13 cellular contexts compared by ENCODE assay signal in genomic region chr11:108906329-108906728, GRCh38.
DNase-seq lines count a peak whose midpoint lies in the region; ATAC-seq and TF ChIP-seq lines count a peak whose summit lies in the region.
"Had no signal": no experiment of that assay in that cellular context is flagged by ENCODE, and none has a peak within 500 bp of the region (broad histone marks: within the 10 kb centered on the region; RNA-seq: fewer than 3 reads in every experiment).

No MANE protein-coding gene starts in this region.

- no peaks in the 10 kb centered on the region for H4K20me1 ChIP-seq in SK-N-SH (ENCODE audit: insufficient read depth)

- TF ChIP-seq CTCF in SK-N-SH (IDR thresholded peaks at IDR 0.05) (no peak), fibroblast of pulmonary artery (IDR thresholded peaks at IDR 0.05; ENCODE audit: low read length, missing control alignments) (no peak)

- H3K27me3 ChIP-seq in SK-N-SH (ENCODE audit: insufficient read depth) = no peaks in the 10 kb centered on the region

- H3F3A ChIP-seq in SK-N-SH (replicated peaks; ENCODE audit: insufficient read depth) = peaks cover 18% of the 10 kb centered on the region

- no peaks in the 10 kb centered on the region for H3K9me3 ChIP-seq in SK-N-SH

- peak; percentile 93 for DNase-seq in HCEC 1CT
- peak; percentile 55 for DNase-seq in SK-N-SH
- peak; percentile 62 for DNase-seq in fibroblast of pulmonary artery (ENCODE audit: low read depth)
- DNase-seq in sciatic nerve (ENCODE audit: low spot score) = no peak
- no peak for DNase-seq in ecto neural progenitor cell (ENCODE audit: low spot score)
- no peak for DNase-seq in effector CD8-positive, alpha-beta T cell (lab: John Stamatoyannopoulos, UW)
- DNase-seq: activated CD4-positive, CD25-positive, alpha-beta regulatory T cell treated with anti-CD3 and anti-CD28 coated beads, Interleukin-2, amount 50 U/mL, for 72 hours; activated gamma-delta T cell; NCI-H2081; Right ventricle myocardium superior had no signal

- H3K4me3 ChIP-seq in SK-N-SH (ENCODE audit: low read depth in 2 of 2, low read length in 1 of 2) (no peak overlapping the region), fibroblast of pulmonary artery (replicated peaks; ENCODE audit: low read depth, low read length) (no peak overlapping the region)
- H3K4me3 ChIP-seq: coronary artery had no signal

- peak overlapping the region; percentile 49 for H3K4me2 ChIP-seq in SK-N-SH

- H3K4me1 ChIP-seq in SK-N-SH (ENCODE audit: control insufficient read depth in 1 of 2, insufficient read depth in 2 of 2, low read depth in 1 of 2, low read length in 1 of 2) = peaks cover 5 to 36% of the 10 kb centered on the region in 2 experiments

- POLR2A ChIA-PET in SK-N-SH (lab: Yijun Ruan, JAX) = interaction anchor here (0.6 kb wide), 1 partner anchor 863 kb away, joined by 3 read pairs; no protein-coding TSS in a partner anchor

- intact Hi-C loops in sciatic nerve (cut with DNase I) = no loop called here

- peak in 1 of 2 experiments; percentile 89; a peak in 3 of 4 replicates for TF ChIP-seq EP300 in SK-N-SH (IDR thresholded peaks at IDR 0.05; ENCODE audit: borderline replicate concordance in 1 of 2, low read depth in 1 of 2, low read length in 1 of 2)

- CTCF ChIA-PET in SK-N-SH (lab: Yijun Ruan, JAX) = no interaction called here

- TF ChIP-seq RAD21 in SK-N-SH (IDR thresholded peaks at IDR 0.05; ENCODE audit: low read length) = no peak

- ATAC-seq in sciatic nerve (peak; percentile 73), HG02870 (IDR thresholded peaks at IDR 0.05; ENCODE audit: unreplicated experiment) (no peak), HG03196 (IDR thresholded peaks at IDR 0.05; ENCODE audit: unreplicated experiment) (no peak)

- H3K9ac ChIP-seq in SK-N-SH = no peak overlapping the region

- peaks cover 6% of the 10 kb centered on the region; the same call in 1 of the 2 replicates for H3K79me2 ChIP-seq in SK-N-SH (ENCODE audit: insufficient read depth)

- H2AFZ ChIP-seq in SK-N-SH (ENCODE audit: low read depth) = no peak overlapping the region

- no peaks in the 10 kb centered on the region for H3K9me2 ChIP-seq in SK-N-SH

- H3K36me3 ChIP-seq in SK-N-SH (replicated peaks in 1 of 2; ENCODE audit: control insufficient read depth in 1 of 2, insufficient read depth in 2 of 2, low read length in 1 of 2) = no peaks in the 10 kb centered on the region

- H3K27ac ChIP-seq in SK-N-SH (ENCODE audit: low read depth in 2 of 2, low read length in 1 of 2) = peak overlapping the region; percentile 65 to 71; a peak in 3 of 4 replicates
- H3K27ac ChIP-seq: coronary artery had no signal

TF ChIP-seq in SK-N-SH, 30 proteins besides CTCF, POLR2A, EP300 and RAD21:
- TF ChIP-seq TAF1 (IDR thresholded peaks at IDR 0.05; ENCODE audit: borderline replicate concordance, low read depth, low read length) = no peak
- peak; percentile 51; the same call in 1 of the 2 replicates for TF ChIP-seq POLR2AphosphoS5 (IDR thresholded peaks at IDR 0.05; ENCODE audit: low read depth, low read length)
- peak; percentile 26; the same call in 1 of the 2 replicates for TF ChIP-seq TEAD4 (IDR thresholded peaks at IDR 0.05; ENCODE audit: borderline replicate concordance, insufficient read depth)
- TF ChIP-seq FOXM1 (IDR thresholded peaks at IDR 0.05; ENCODE audit: low read depth) = no peak
- TF ChIP-seq GATA2 (CRISPR knock-in tag; IDR thresholded peaks at IDR 0.05) = peak; percentile 69
- peak; percentile 53 for TF ChIP-seq PBX3 (IDR thresholded peaks at IDR 0.05)
- peak; percentile 23; the same call in 1 of the 2 replicates for TF ChIP-seq FOSL2 (IDR thresholded peaks at IDR 0.05; ENCODE audit: borderline replicate concordance, low read depth)
- TF ChIP-seq RXRA (IDR thresholded peaks at IDR 0.05; ENCODE audit: borderline replicate concordance, low read depth) = peak; percentile 31; the same call in 1 of the 2 replicates
- TF ChIP-seq ELF1 (IDR thresholded peaks at IDR 0.05) = no peak
- peak; percentile 82 for TF ChIP-seq RCOR1 (IDR thresholded peaks at IDR 0.05; ENCODE audit: low read length)
- TF ChIP-seq TCF12 (IDR thresholded peaks at IDR 0.05) = peak; percentile 73
- no peak for TF ChIP-seq NRF1 (IDR thresholded peaks at IDR 0.05; ENCODE audit: low read depth, low read length)

Comparison
In these comparisons a context has a peak if more than half of its experiments do, and no peak if none do; other contexts are left out.
1. DNase-seq: peak in HCEC 1CT (single experiment), SK-N-SH (single experiment) and fibroblast of pulmonary artery (single experiment); none in sciatic nerve (single experiment), ecto neural progenitor cell (single experiment) and effector CD8-positive, alpha-beta T cell (single experiment).